1 cellular context compared by ENCODE assay signal in the genomic region with DNA sequence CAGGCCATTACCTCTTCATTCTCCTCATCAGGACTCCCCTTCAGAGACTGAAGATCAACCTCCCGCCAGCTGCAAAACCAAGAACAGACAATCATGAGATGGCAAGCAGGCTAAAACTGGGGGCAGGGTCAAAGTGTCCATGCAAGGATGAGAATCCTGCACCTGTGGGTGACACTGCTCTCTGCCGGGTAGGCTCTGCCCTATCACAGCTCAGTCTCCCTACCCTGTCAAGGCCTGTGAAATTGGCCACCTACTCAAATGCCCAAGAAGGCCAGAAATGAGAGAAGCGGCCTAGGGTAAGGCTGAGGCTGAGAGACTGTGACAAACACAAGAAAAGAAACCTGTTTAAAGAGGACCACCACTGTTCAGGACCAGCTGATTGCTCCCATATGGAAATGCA.
TF ChIP-seq lines count a peak whose summit lies in the region.

No MANE protein-coding gene starts in this region.

TF ChIP-seq in WTC11, 78 proteins besides CTCF, POLR2A, EP300 and RAD21:
- TF ChIP-seq, protein P1, sequence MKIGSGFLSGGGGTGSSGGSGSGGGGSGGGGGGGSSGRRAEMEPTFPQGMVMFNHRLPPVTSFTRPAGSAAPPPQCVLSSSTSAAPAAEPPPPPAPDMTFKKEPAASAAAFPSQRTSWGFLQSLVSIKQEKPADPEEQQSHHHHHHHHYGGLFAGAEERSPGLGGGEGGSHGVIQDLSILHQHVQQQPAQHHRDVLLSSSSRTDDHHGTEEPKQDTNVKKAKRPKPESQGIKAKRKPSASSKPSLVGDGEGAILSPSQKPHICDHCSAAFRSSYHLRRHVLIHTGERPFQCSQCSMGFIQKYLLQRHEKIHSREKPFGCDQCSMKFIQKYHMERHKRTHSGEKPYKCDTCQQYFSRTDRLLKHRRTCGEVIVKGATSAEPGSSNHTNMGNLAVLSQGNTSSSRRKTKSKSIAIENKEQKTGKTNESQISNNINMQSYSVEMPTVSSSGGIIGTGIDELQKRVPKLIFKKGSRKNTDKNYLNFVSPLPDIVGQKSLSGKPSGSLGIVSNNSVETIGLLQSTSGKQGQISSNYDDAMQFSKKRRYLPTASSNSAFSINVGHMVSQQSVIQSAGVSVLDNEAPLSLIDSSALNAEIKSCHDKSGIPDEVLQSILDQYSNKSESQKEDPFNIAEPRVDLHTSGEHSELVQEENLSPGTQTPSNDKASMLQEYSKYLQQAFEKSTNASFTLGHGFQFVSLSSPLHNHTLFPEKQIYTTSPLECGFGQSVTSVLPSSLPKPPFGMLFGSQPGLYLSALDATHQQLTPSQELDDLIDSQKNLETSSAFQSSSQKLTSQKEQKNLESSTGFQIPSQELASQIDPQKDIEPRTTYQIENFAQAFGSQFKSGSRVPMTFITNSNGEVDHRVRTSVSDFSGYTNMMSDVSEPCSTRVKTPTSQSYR (CRISPR knock-in tag; IDR thresholded peaks at IDR 0.05) = no peak
- TF ChIP-seq, protein P2, sequence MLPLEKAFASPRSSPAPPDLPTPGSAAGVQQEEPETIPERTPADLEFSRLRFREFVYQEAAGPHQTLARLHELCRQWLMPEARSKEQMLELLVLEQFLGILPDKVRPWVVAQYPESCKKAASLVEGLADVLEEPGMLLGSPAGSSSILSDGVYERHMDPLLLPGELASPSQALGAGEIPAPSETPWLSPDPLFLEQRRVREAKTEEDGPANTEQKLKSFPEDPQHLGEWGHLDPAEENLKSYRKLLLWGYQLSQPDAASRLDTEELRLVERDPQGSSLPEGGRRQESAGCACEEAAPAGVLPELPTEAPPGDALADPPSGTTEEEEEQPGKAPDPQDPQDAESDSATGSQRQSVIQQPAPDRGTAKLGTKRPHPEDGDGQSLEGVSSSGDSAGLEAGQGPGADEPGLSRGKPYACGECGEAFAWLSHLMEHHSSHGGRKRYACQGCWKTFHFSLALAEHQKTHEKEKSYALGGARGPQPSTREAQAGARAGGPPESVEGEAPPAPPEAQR (CRISPR knock-in tag; IDR thresholded peaks at IDR 0.05) = no peak
- TF ChIP-seq ZNF396 (CRISPR knock-in tag; IDR thresholded peaks at IDR 0.05; ENCODE audit: borderline replicate concordance) (no peak), ATF1 (CRISPR knock-in tag; IDR thresholded peaks at IDR 0.05) (no peak), NFATC4 (CRISPR knock-in tag; IDR thresholded peaks at IDR 0.05) (no peak), ELF4 (CRISPR knock-in tag; IDR thresholded peaks at IDR 0.05; ENCODE audit: low read depth) (no peak), FOXJ3 (CRISPR knock-in tag; IDR thresholded peaks at IDR 0.05; ENCODE audit: borderline replicate concordance) (no peak)
- TF ChIP-seq, protein P3, sequence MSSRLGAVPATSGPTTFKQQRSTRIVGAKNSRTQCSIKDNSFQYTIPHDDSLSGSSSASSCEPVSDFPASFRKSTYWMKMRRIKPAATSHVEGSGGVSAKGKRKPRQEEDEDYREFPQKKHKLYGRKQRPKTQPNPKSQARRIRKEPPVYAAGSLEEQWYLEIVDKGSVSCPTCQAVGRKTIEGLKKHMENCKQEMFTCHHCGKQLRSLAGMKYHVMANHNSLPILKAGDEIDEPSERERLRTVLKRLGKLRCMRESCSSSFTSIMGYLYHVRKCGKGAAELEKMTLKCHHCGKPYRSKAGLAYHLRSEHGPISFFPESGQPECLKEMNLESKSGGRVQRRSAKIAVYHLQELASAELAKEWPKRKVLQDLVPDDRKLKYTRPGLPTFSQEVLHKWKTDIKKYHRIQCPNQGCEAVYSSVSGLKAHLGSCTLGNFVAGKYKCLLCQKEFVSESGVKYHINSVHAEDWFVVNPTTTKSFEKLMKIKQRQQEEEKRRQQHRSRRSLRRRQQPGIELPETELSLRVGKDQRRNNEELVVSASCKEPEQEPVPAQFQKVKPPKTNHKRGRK (CRISPR knock-in tag; IDR thresholded peaks at IDR 0.05; ENCODE audit: borderline replicate concordance) = no peak
- TF ChIP-seq, protein P4, sequence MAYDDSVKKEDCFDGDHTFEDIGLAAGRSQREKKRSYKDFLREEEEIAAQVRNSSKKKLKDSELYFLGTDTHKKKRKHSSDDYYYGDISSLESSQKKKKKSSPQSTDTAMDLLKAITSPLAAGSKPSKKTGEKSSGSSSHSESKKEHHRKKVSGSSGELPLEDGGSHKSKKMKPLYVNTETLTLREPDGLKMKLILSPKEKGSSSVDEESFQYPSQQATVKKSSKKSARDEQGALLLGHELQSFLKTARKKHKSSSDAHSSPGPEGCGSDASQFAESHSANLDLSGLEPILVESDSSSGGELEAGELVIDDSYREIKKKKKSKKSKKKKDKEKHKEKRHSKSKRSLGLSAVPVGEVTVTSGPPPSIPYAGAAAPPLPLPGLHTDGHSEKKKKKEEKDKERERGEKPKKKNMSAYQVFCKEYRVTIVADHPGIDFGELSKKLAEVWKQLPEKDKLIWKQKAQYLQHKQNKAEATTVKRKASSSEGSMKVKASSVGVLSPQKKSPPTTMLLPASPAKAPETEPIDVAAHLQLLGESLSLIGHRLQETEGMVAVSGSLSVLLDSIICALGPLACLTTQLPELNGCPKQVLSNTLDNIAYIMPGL (CRISPR knock-in tag; IDR thresholded peaks at IDR 0.05) = no peak
